ENCODE assay signal across 14 cellular contexts in genomic region chr10:112176543-112176942, GRCh38. TPM values are rescaled to one million over a fixed set of nuclear protein-coding genes. Genes with fewer than 3 reads are reported as not detected.
DNase-seq lines count a peak whose midpoint lies in the region; ATAC-seq, FAIRE-seq and TF ChIP-seq lines count a peak whose summit lies in the region.
"Had no signal": no experiment of that assay in that cellular context is flagged by ENCODE, and none has a peak within 500 bp of the region (broad histone marks: within the 10 kb centered on the region; RNA-seq: fewer than 3 reads in every experiment).

No MANE protein-coding gene starts in this region.

- H3K27ac ChIP-seq in heart right ventricle (peak overlapping the region in 6 of 10 donors; percentile 20 to 73 (median 60)), right cardiac atrium (ENCODE audit: low read length) (no peak overlapping the region), hepatocyte (peak overlapping the region; percentile 66), right lobe of liver (peak overlapping the region in 2 of 3 donors; percentile 21 to 43), small intestine (ENCODE audit: low read depth in 1 of 2, low read length in 1 of 2) (no peak overlapping the region)
- H3K27ac ChIP-seq: BLaER1, GM23248 had no signal

- no peak for FAIRE-seq in small intestine (lab: Jason Lieb, UNC)

- intact Hi-C loops in heart right ventricle (cut with DNase I) (loop anchor here in 5 of 10 donors (5.0 to 10.0 kb wide), 4 partner anchors 128 to 258 kb away; no protein-coding TSS in a partner anchor), right cardiac atrium (cut with DNase I) (loop anchor here in 2 of 4 donors (10.0 kb wide), 2 partner anchors 258 to 268 kb away; partner anchors contain the start of genes VTI1A (in 1 of the 2) and ZDHHC6 (in 1 of the 2)), right lobe of liver (cut with DNase I) (no loop called here)

- no peak for DNase-seq in heart right ventricle
- no peak for DNase-seq in right cardiac atrium
- no peak for DNase-seq in hepatocyte (ENCODE audit: low spot score)
- DNase-seq in right lobe of liver, result no peak
- DNase-seq in small intestine, result peak; percentile 34
- no peak for DNase-seq in A172 (ENCODE audit: low spot score)
- no peak for DNase-seq in hypothalamus (lab: John Stamatoyannopoulos, UW)
- DNase-seq in HFFc6, result no peak
- DNase-seq: AML-193; CD8-positive, alpha-beta memory T cell; DMS53; GM23248; H7 had no signal

- no peaks in the 10 kb centered on the region for H3K27me3 ChIP-seq in heart right ventricle
- H3K27me3 ChIP-seq in right cardiac atrium (ENCODE audit: control insufficient read depth, insufficient read depth), result no peaks in the 10 kb centered on the region
- H3K27me3 ChIP-seq in hepatocyte, result no peaks in the 10 kb centered on the region
- no peaks in the 10 kb centered on the region for H3K27me3 ChIP-seq in right lobe of liver
- no peaks in the 10 kb centered on the region for H3K27me3 ChIP-seq in small intestine (ENCODE audit: control insufficient read depth in 2 of 2, insufficient read depth in 2 of 2, low read length in 2 of 2)
- H3K27me3 ChIP-seq: BLaER1 had no signal

- H2AFZ ChIP-seq in hepatocyte, result no peak overlapping the region
- H2AFZ ChIP-seq: GM23248 had no signal

- TF ChIP-seq CTCF in heart right ventricle (IDR thresholded peaks at IDR 0.05), result no peak
- no peak for TF ChIP-seq CTCF in hepatocyte (IDR thresholded peaks at IDR 0.05; ENCODE audit: poor library complexity)
- no peak for TF ChIP-seq CTCF in right lobe of liver (IDR thresholded peaks at IDR 0.05)
- TF ChIP-seq CTCF in HFFc6 (IDR thresholded peaks at IDR 0.05), result no peak

- no peak overlapping the region for H3K4me3 ChIP-seq in heart right ventricle
- no peak overlapping the region for H3K4me3 ChIP-seq in right cardiac atrium (ENCODE audit: low read length)
- no peak overlapping the region for H3K4me3 ChIP-seq in hepatocyte
- no peak overlapping the region for H3K4me3 ChIP-seq in right lobe of liver
- H3K4me3 ChIP-seq in small intestine (ENCODE audit: low read depth in 1 of 2, low read length in 2 of 2), result no peak overlapping the region
- H3K4me3 ChIP-seq: BLaER1, GM23248 had no signal

- TF ChIP-seq POLR2A in right lobe of liver (IDR thresholded peaks at IDR 0.05), result no peak

- H3K9me2 ChIP-seq in hepatocyte (replicated peaks; ENCODE audit: insufficient read depth), result no peaks in the 10 kb centered on the region

- H3K4me3 Mint-ChIP-seq in HFFc6, result no peak overlapping the region
- H3K4me3 Mint-ChIP-seq: CD8-positive, alpha-beta memory T cell had no signal

- WGBS in heart right ventricle, 2 donors, result 78 to 82% methylated on average over 3 of the region's 3 CpGs
- 73% methylated on average over 3 of the region's 3 CpGs for WGBS in right cardiac atrium
- WGBS in hepatocyte (ENCODE audit: low lambda C conversion rate, missing lambda C conversion rate), result 88% methylated on average over 3 of the region's 3 CpGs
- 46% methylated on average over 3 of the region's 3 CpGs for WGBS in right lobe of liver (ENCODE audit: insufficient coverage, low coverage, low lambda C conversion rate, missing lambda C conversion rate)
- 33 to 70% (median 48%) methylated on average over 3 of the region's 3 CpGs for WGBS in small intestine, 3 donors

- H4K20me1 ChIP-seq in hepatocyte (ENCODE audit: insufficient read depth, poor library complexity, severe bottlenecking), result no peaks in the 10 kb centered on the region
- H4K20me1 ChIP-seq: BLaER1 had no signal

- H3K36me3 Mint-ChIP-seq in HFFc6 (ENCODE audit: low read depth), result peaks cover under 1% of the 10 kb centered on the region; the same call in 1 of the 2 replicates

- H3K9me3 ChIP-seq in heart right ventricle (no peaks in the 10 kb centered on the region), right cardiac atrium (ENCODE audit: control insufficient read depth, low read length) (no peaks in the 10 kb centered on the region), hepatocyte (ENCODE audit: low read depth) (no peaks in the 10 kb centered on the region), right lobe of liver (no peaks in the 10 kb centered on the region), small intestine (ENCODE audit: control insufficient read depth, low read depth) (no peaks in the 10 kb centered on the region)
- H3K9me3 ChIP-seq: BLaER1 had no signal

- ATAC-seq in heart right ventricle (no peak), right cardiac atrium (no peak), right lobe of liver (peak; percentile 47 to 78 (median 64))

- peaks cover 11% of the 10 kb centered on the region for H3K4me1 Mint-ChIP-seq in HFFc6 (ENCODE audit: low read depth)

- H3K27ac Mint-ChIP-seq in HFFc6, result no peak overlapping the region
- H3K27ac Mint-ChIP-seq: CD8-positive, alpha-beta memory T cell had no signal

- H3K4me1 ChIP-seq in heart right ventricle (peaks cover 0 to 20% (median 5%) of the 10 kb centered on the region in 9 donors), right cardiac atrium (ENCODE audit: control insufficient read depth, insufficient read depth, low read length) (no peaks in the 10 kb centered on the region), hepatocyte (ENCODE audit: insufficient read depth) (peaks cover 11% of the 10 kb centered on the region), right lobe of liver (peaks cover 0 to 45% (median 12%) of the 10 kb centered on the region in 4 donors), small intestine (ENCODE audit: control insufficient read depth in 2 of 2, insufficient read depth in 1 of 2, low read depth in 1 of 2, low read length in 1 of 2) (peaks cover 0 to 2% of the 10 kb centered on the region in 2 donors)
- H3K4me1 ChIP-seq: BLaER1 had no signal

- no peaks in the 10 kb centered on the region for H3K79me2 ChIP-seq in hepatocyte

- peak overlapping the region; percentile 48 for H3K4me2 ChIP-seq in hepatocyte
- H3K4me2 ChIP-seq: BLaER1 had no signal

- H3K27me3 Mint-ChIP-seq in HFFc6 (ENCODE audit: insufficient read depth), result peaks cover 2% of the 10 kb centered on the region; the same call in 1 of the 2 replicates
- H3K27me3 Mint-ChIP-seq: CD8-positive, alpha-beta memory T cell had no signal

- no peaks in the 10 kb centered on the region for H3K9me3 Mint-ChIP-seq in HFFc6
- H3K9me3 Mint-ChIP-seq: CD8-positive, alpha-beta memory T cell had no signal

- H3K36me3 ChIP-seq in heart right ventricle, result peaks cover 0 to 100% (median 35%) of the 10 kb centered on the region in 9 donors
- peaks cover under 1% of the 10 kb centered on the region for H3K36me3 ChIP-seq in hepatocyte (replicated peaks; ENCODE audit: insufficient read depth, low read depth)
- H3K36me3 ChIP-seq in right lobe of liver, result peaks cover 0 to 96% (median 29%) of the 10 kb centered on the region in 4 donors
- H3K36me3 ChIP-seq in small intestine (ENCODE audit: control insufficient read depth in 2 of 2, insufficient read depth in 2 of 2, low read length in 2 of 2), result peaks cover 4 to 7% of the 10 kb centered on the region in 2 donors

RNA-seq across cellular contexts. Expression of gene GPAM, which starts 7.0 kb away (rescaled TPM):
- 10 to 100 TPM; 12.2 to 36.6 (median 20.9) TPM for total RNA-seq in heart right ventricle
- 10 to 100 TPM; 10.7 TPM for polyA plus RNA-seq in heart right ventricle
- total RNA-seq in right cardiac atrium, result 10 to 100 TPM; 15.1 to 31.1 (median 17.0) TPM
- 15.8 TPM for polyA plus RNA-seq in right cardiac atrium
- 49.2 and 51.9 TPM in 2 replicates for total RNA-seq in hepatocyte
- polyA plus RNA-seq in hepatocyte, result 5.6 and 7.8 TPM in 2 replicates
- 100 to 1,000 TPM in 2 of 6 experiments, 10 to 100 TPM in 4; 78.8 to 340 (median 90.3) TPM for total RNA-seq in right lobe of liver
- 10 to 100 TPM in 1 of 3 donors, 1 to 10 TPM in 2; 1.1 to 24.6 (median 3.1) TPM for polyA plus RNA-seq in small intestine
- 12.0 and 12.5 TPM in 2 replicates for total RNA-seq in A172 (2014; rRNA removed; shearing (Covaris generic))
- total RNA-seq in HFFc6 (2021; fragmentation: NEBNext Ultra II Directional; extraction: Animal tissue kit (Norgen Biotek cat#: 25700)), result 10 to 100 TPM in 5 of 6 experiments, 1 to 10 TPM in 1; 7.4 to 14.7 (median 11.4) TPM

Comparison
In these comparisons a context has a peak if more than half of its experiments do, and no peak if none do; other contexts are left out.
1. H3K27ac ChIP-seq: peak in heart right ventricle (6 of 10), hepatocyte (single experiment) and right lobe of liver (2 of 3); none in right cardiac atrium (single experiment) and small intestine (0 of 2).
2. ATAC-seq: peak in right lobe of liver (4 of 4); none in heart right ventricle (0 of 8) and right cardiac atrium (0 of 2).